ENCODE assay signal across 11 cellular contexts in the genomic region with DNA sequence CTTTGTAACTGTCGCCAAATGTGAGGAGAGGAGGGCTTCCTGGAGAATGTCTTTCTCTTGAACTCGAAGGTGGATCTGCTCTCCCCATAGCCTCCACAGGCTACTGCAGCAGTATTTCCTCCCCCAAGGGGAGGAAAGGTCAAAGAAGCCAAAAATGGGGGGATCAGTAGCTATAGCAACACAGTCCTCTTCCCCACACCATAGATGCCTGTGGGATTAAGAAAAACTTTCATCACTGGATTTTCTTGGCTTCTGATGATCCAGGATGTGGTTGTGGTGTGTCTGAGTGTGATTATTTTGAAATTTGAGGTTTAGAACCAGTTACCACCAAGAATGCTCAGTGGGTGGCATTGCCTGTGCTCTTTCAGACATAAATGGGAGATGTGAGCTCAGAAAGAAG.
DNase-seq lines count a peak whose midpoint lies in the region; ATAC-seq and TF ChIP-seq lines count a peak whose summit lies in the region.
"Had no signal": no experiment of that assay in that cellular context is flagged by ENCODE, and none has a peak within 500 bp of the region (broad histone marks: within the 10 kb centered on the region; RNA-seq: fewer than 3 reads in every experiment).

No MANE protein-coding gene starts in this region.

- TF ChIP-seq CTCF in right atrium auricular region (IDR thresholded peaks at IDR 0.05) = no peak

- H3K9me3 ChIP-seq in right atrium auricular region = no peaks in the 10 kb centered on the region

- no peaks in the 10 kb centered on the region for H3K36me3 Mint-ChIP-seq in activated CD4-positive, alpha-beta memory T cell treated with anti-CD3 and anti-CD28 coated beads, Interleukin-2, amount 10 ng/mL, durations not matched to agents 7 days and 5 days (ENCODE audit: low read depth)

- H3K36me3 ChIP-seq in right atrium auricular region = no peaks in the 10 kb centered on the region
- H3K36me3 ChIP-seq: cardiac muscle cell had no signal

- H3K27me3 Mint-ChIP-seq in activated CD4-positive, alpha-beta memory T cell treated with anti-CD3 and anti-CD28 coated beads, Interleukin-2, amount 10 ng/mL, durations not matched to agents 7 days and 5 days = peaks cover 45% of the 10 kb centered on the region

- H3K4me3 ChIP-seq in skeletal muscle cell (ENCODE audit: low read depth, low read length) (no peak overlapping the region), right atrium auricular region (no peak overlapping the region)
- H3K4me3 ChIP-seq: cardiac muscle cell had no signal

- ATAC-seq in HG03108 (IDR thresholded peaks at IDR 0.05; ENCODE audit: unreplicated experiment) = peak; percentile 43

- H3K4me1 Mint-ChIP-seq in activated CD4-positive, alpha-beta memory T cell treated with anti-CD3 and anti-CD28 coated beads, Interleukin-2, amount 10 ng/mL, durations not matched to agents 7 days and 5 days = peaks cover 25% of the 10 kb centered on the region

- H3K27ac Mint-ChIP-seq in activated CD4-positive, alpha-beta memory T cell treated with anti-CD3 and anti-CD28 coated beads, Interleukin-2, amount 10 ng/mL, durations not matched to agents 7 days and 5 days = peak overlapping the region; percentile 53

- CTCF ChIA-PET in activated CD4-positive, alpha-beta memory T cell treated with anti-CD3 and anti-CD28 coated beads, Interleukin-2, amount 10 ng/mL, durations not matched to agents 7 days and 5 days (lab: Charles Lee) = interaction anchor here (0.8 to 1.2 kb wide), 4 partner anchors 11 to 76 kb away, joined by 3 to 5 read pairs (median 3); no protein-coding TSS in a partner anchor

- POLR2A ChIA-PET in activated CD4-positive, alpha-beta memory T cell treated with anti-CD3 and anti-CD28 coated beads, Interleukin-2, amount 10 ng/mL, durations not matched to agents 7 days and 5 days (lab: Charles Lee) = interaction anchor here (0.8 to 2.0 kb wide), 4 partner anchors 10 to 31 kb away, joined by 3 to 8 read pairs (median 5); no protein-coding TSS in a partner anchor

- no peaks in the 10 kb centered on the region for H3K27me3 ChIP-seq in right atrium auricular region
- H3K27me3 ChIP-seq: cardiac muscle cell had no signal

- no peak overlapping the region for H3K4me3 Mint-ChIP-seq in activated CD4-positive, alpha-beta memory T cell treated with anti-CD3 and anti-CD28 coated beads, Interleukin-2, amount 10 ng/mL, durations not matched to agents 7 days and 5 days

- H3K4me1 ChIP-seq in right atrium auricular region = no peaks in the 10 kb centered on the region

- DNase-seq in NK-92 treated with Interleukin-12 subunit alpha and Interleukin-12 subunit beta, amount 100 ng/mL, for 24 hours (lab: John Stamatoyannopoulos, UW) = peak; percentile 22
- no peak for DNase-seq in NK-92 (lab: John Stamatoyannopoulos, UW; ENCODE audit: unreplicated experiment)
- peak; percentile 32 for DNase-seq in activated CD4-positive, alpha-beta memory T cell treated with anti-CD3 and anti-CD28 coated beads, Interleukin-2, amount 10 ng/mL, durations not matched to agents 7 days and 5 days
- DNase-seq in skeletal muscle cell (ENCODE audit: low read depth) = peak; percentile 42
- DNase-seq in DMS 273 treated with DMSO at 0.1 percent for 48 hours (lab: John Stamatoyannopoulos, UW) = no peak
- DNase-seq in right atrium auricular region (ENCODE audit: low spot score) = no peak
- no peak for DNase-seq in retina
- DNase-seq: occipital lobe had no signal

- no peak overlapping the region for H3K27ac ChIP-seq in right atrium auricular region
- H3K27ac ChIP-seq: 22Rv1, cardiac muscle cell had no signal

- H3K9me3 Mint-ChIP-seq in activated CD4-positive, alpha-beta memory T cell treated with anti-CD3 and anti-CD28 coated beads, Interleukin-2, amount 10 ng/mL, durations not matched to agents 7 days and 5 days = peaks cover 2% of the 10 kb centered on the region

Comparison
In these comparisons a context has a peak if more than half of its experiments do, and no peak if none do; other contexts are left out.
1. DNase-seq: peak in NK-92 treated with Interleukin-12 subunit alpha and Interleukin-12 subunit beta, amount 100 ng/mL, for 24 hours (single experiment), activated CD4-positive, alpha-beta memory T cell treated with anti-CD3 and anti-CD28 coated beads, Interleukin-2, amount 10 ng/mL, durations not matched to agents 7 days and 5 days (single experiment) and skeletal muscle cell (single experiment); none in NK-92 (single experiment), DMS 273 treated with DMSO at 0.1 percent for 48 hours (single experiment), right atrium auricular region (single experiment) and retina (single experiment).